ENCODE assay signal across 17 cellular contexts in genomic region chr10:34380816-34381215, GRCh38.
DNase-seq lines count a peak whose midpoint lies in the region; ATAC-seq, FAIRE-seq and TF ChIP-seq lines count a peak whose summit lies in the region.
"Had no signal": no experiment of that assay in that cellular context is flagged by ENCODE, and none has a peak within 500 bp of the region (broad histone marks: within the 10 kb centered on the region; RNA-seq: fewer than 3 reads in every experiment).

No MANE protein-coding gene starts in this region.

- H3K27ac ChIP-seq in GM12878 (ENCODE audit: control insufficient read depth, insufficient read depth) = no peak overlapping the region
- H3K27ac ChIP-seq: C4-2B, GM23248 had no signal

- H3K36me3 ChIP-seq in GM12878 (ENCODE audit: control insufficient read depth in 2 of 2, insufficient read depth in 2 of 2, low read length in 1 of 2) = no peaks in the 10 kb centered on the region

- H3K4me1 ChIP-seq in GM12878 (ENCODE audit: control insufficient read depth, insufficient read depth, low read length) = no peaks in the 10 kb centered on the region
- H3K4me1 ChIP-seq: BE2C had no signal

- no peak overlapping the region for H3K4me3 Mint-ChIP-seq in type B pancreatic cell
- H3K4me3 Mint-ChIP-seq: CD4-positive, alpha-beta memory T cell had no signal

- H3K36me3 Mint-ChIP-seq in type B pancreatic cell = peaks cover 25% of the 10 kb centered on the region
- H3K36me3 Mint-ChIP-seq: CD4-positive, alpha-beta memory T cell had no signal

- CTCF ChIA-PET in GM12878 (lab: Yijun Ruan, JAX) = interaction anchor here (1.0 to 1.3 kb wide), 4 partner anchors 9 to 1050 kb away, joined by 3 to 4 read pairs (median 3); no protein-coding TSS in a partner anchor

- peaks cover 8% of the 10 kb centered on the region for H3K4me1 Mint-ChIP-seq in type B pancreatic cell (ENCODE audit: unreplicated experiment)
- H3K4me1 Mint-ChIP-seq: CD4-positive, alpha-beta memory T cell had no signal

- TF ChIP-seq EP300 in GM12878 (IDR thresholded peaks at IDR 0.05; ENCODE audit: borderline replicate concordance in 1 of 2, control insufficient read depth in 1 of 2, low read depth in 2 of 2, low read length in 2 of 2) = peak in 1 of 2 experiments; percentile 48; a peak in 1 of 4 replicates

- SMC1A ChIA-PET in GM12878 (lab: Charles Lee; ENCODE audit: uncharacterized antibody, unreplicated experiment) = interaction anchor here (0.9 to 2.5 kb wide), 4 partner anchors 11 to 254 kb away, joined by 3 to 7 read pairs (median 3); no protein-coding TSS in a partner anchor

- no peaks in the 10 kb centered on the region for H3K27me3 Mint-ChIP-seq in type B pancreatic cell

- BruUV-seq in GM12878 (replicated peaks; lab: Mats Ljungman, UMichigan) = no TSS peak

- H3K4me2 ChIP-seq in GM12878 (ENCODE audit: control insufficient read depth, insufficient read depth) = no peak overlapping the region

- TF ChIP-seq CTCF in GM12878 (IDR thresholded peaks at IDR 0.05 in 2 of 3, conservative IDR thresholded peaks at IDR 0.05 in 1 of 3; ENCODE audit: control insufficient read depth in 2 of 3, extremely low read depth in 1 of 3, insufficient read depth in 1 of 3, low read depth in 3 of 3, low read length in 3 of 3) (no peak), type B pancreatic cell (conservative IDR thresholded peaks at IDR 0.05) (no peak)

- ATAC-seq in HG03432 (IDR thresholded peaks at IDR 0.05; ENCODE audit: unreplicated experiment) (peak; percentile 68), GM12878 (peak; percentile 64)
- ATAC-seq: HCT116, K562 had no signal

- no peak overlapping the region for H2AFZ ChIP-seq in GM12878 (ENCODE audit: control insufficient read depth, low read depth, low read length)
- H2AFZ ChIP-seq: GM23248 had no signal

- TF ChIP-seq RAD21 in GM12878 (IDR thresholded peaks at IDR 0.05; ENCODE audit: insufficient read depth, low read depth, low read length) = no peak

- 10% methylated on average over 2 of the region's 2 CpGs for WGBS in GM12878 (ENCODE audit: insufficient coverage, insufficient replicate concordance, low lambda C conversion rate, missing lambda C conversion rate)

- intact Hi-C loops in GM12878 (cut with micrococcal nuclease; ENCODE audit: unreplicated experiment) = loop anchor here (10.0 kb wide), 1 partner anchor 226 kb away; no protein-coding TSS in a partner anchor

- in situ Hi-C loops in GM12878 (cut with MboI) = no loop called here

- RAD21 ChIA-PET in GM12878 (lab: Charles Lee; ENCODE audit: unreplicated experiment) = interaction anchor here (0.9 to 1.8 kb wide), 2 partner anchors 144 to 258 kb away, joined by 3 to 4 read pairs; no protein-coding TSS in a partner anchor

- no peak overlapping the region for H3K9ac ChIP-seq in GM12878 (ENCODE audit: control insufficient read depth, insufficient read depth, low read length)
- H3K9ac ChIP-seq: GM23248 had no signal

- FAIRE-seq in GM12891 (lab: Jason Lieb, UNC) (no peak), GM12878 (lab: Jason Lieb, UNC) (no peak)
- FAIRE-seq: H54, K562 had no signal

- no peaks in the 10 kb centered on the region for H3K9me3 ChIP-seq in GM12878 (replicated peaks; ENCODE audit: control insufficient read depth, insufficient read depth, low read length)
- H3K9me3 ChIP-seq: BE2C had no signal

- H3K4me3 ChIP-seq in GM12878 = no peak overlapping the region
- H3K4me3 ChIP-seq: GM23248, K562 had no signal

- no peaks in the 10 kb centered on the region for H3K79me2 ChIP-seq in GM12878 (ENCODE audit: control insufficient read depth, insufficient read depth, low read length)

- POLR2A ChIA-PET in GM12878 (lab: Charles Lee) = no interaction called here

- no peak for TF ChIP-seq POLR2A in GM12891 (IDR thresholded peaks at IDR 0.05; ENCODE audit: low read depth, low read length)
- TF ChIP-seq POLR2A in GM12878 (IDR thresholded peaks at IDR 0.05; ENCODE audit: low read depth, low read length) = no peak

- DNase-seq in GM12891 (ENCODE audit: insufficient read length, low spot score) (no peak), GM12878 (ENCODE audit: low read depth, low spot score) (no peak), retina (peak; percentile 47), NCI-H2029 (lab: John Stamatoyannopoulos, UW) (no peak), type B pancreatic cell (ENCODE audit: extremely low spot score, unreplicated experiment) (no peak), NCI-H146 (lab: John Stamatoyannopoulos, UW) (no peak), EL (no peak)
- DNase-seq: BE2C; CD4-positive, alpha-beta memory T cell; DMS79 treated with DMSO at 0.1 percent for 48 hours; GDM1; GM23248 had no signal

- H3K27me3 ChIP-seq in GM12878 (replicated peaks in 1 of 2; ENCODE audit: control insufficient read depth in 2 of 2, insufficient read depth in 2 of 2, low read length in 1 of 2) = no peaks in the 10 kb centered on the region
- H3K27me3 ChIP-seq: BE2C had no signal

- H3K9me3 Mint-ChIP-seq in type B pancreatic cell = no peaks in the 10 kb centered on the region
- H3K9me3 Mint-ChIP-seq: CD4-positive, alpha-beta memory T cell had no signal

- no peaks in the 10 kb centered on the region for H4K20me1 ChIP-seq in GM12878 (ENCODE audit: control insufficient read depth, insufficient read depth)

- H3K27ac Mint-ChIP-seq in type B pancreatic cell = no peak overlapping the region
- H3K27ac Mint-ChIP-seq: CD4-positive, alpha-beta memory T cell had no signal

TF ChIP-seq in GM12891, 5 proteins besides CTCF, POLR2A, EP300 and RAD21:
- no peak for TF ChIP-seq POU2F2 (IDR thresholded peaks at IDR 0.05; ENCODE audit: low read depth, low read length)
- TF ChIP-seq SPI1 (IDR thresholded peaks at IDR 0.05; ENCODE audit: low read depth, low read length) = peak; percentile 53

TF ChIP-seq in GM12878, 131 proteins besides CTCF, POLR2A, EP300 and RAD21:
- TF ChIP-seq FOXM1 (IDR thresholded peaks at IDR 0.05; ENCODE audit: low read depth, low read length) (no peak), PKNOX1 (IDR thresholded peaks at IDR 0.05) (peak; percentile 52; the same call in 1 of the 2 replicates), SPI1 (IDR thresholded peaks at IDR 0.05; ENCODE audit: borderline replicate concordance, insufficient read depth, low read depth, low read length) (peak; percentile 38; the same call in 1 of the 2 replicates), MTA2 (IDR thresholded peaks at IDR 0.05; ENCODE audit: low read depth) (peak; percentile 32; the same call in 1 of the 2 replicates)
TF ChIP-seq in GM12878: peak in this region for 3.
